ENCODE assay signal across 1 cellular context in genomic region chr5:141771031-141771430, GRCh38.
TF ChIP-seq lines count a peak whose summit lies in the region.

No MANE protein-coding gene starts in this region.

TF ChIP-seq in IMR-90, 13 proteins besides CTCF, POLR2A, EP300 and RAD21 (continued from another document):
- TF ChIP-seq, protein P1, sequence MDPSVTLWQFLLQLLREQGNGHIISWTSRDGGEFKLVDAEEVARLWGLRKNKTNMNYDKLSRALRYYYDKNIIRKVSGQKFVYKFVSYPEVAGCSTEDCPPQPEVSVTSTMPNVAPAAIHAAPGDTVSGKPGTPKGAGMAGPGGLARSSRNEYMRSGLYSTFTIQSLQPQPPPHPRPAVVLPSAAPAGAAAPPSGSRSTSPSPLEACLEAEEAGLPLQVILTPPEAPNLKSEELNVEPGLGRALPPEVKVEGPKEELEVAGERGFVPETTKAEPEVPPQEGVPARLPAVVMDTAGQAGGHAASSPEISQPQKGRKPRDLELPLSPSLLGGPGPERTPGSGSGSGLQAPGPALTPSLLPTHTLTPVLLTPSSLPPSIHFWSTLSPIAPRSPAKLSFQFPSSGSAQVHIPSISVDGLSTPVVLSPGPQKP (IDR thresholded peaks at IDR 0.05; ENCODE audit: borderline replicate concordance, low read depth, low read length): no peak
- TF ChIP-seq CEBPB (IDR thresholded peaks at IDR 0.05; ENCODE audit: low read depth, low read length): no peak
- TF ChIP-seq SMC3 (IDR thresholded peaks at IDR 0.05; ENCODE audit: low read depth, low read length): no peak
- TF ChIP-seq USF2 (IDR thresholded peaks at IDR 0.05; ENCODE audit: low read depth, low read length): no peak
